1 cellular context compared by ENCODE assay signal in genomic region chr6:13425270-13425905, GRCh38.
TF ChIP-seq lines count a peak whose summit lies in the region.

No MANE protein-coding gene starts in this region.

TF ChIP-seq in H1, 55 proteins besides CTCF, POLR2A, EP300 and RAD21 (continued from another document):
- TF ChIP-seq TAF7 (optimal IDR thresholded peaks at IDR 0.05; ENCODE audit: borderline replicate concordance, low read depth, low read length), result no peak
- TF ChIP-seq NRF1 (IDR thresholded peaks at IDR 0.05; ENCODE audit: low read depth, low read length), result no peak
- TF ChIP-seq POU5F1 (IDR thresholded peaks at IDR 0.05; ENCODE audit: low read depth, low read length), result no peak
- no peak for TF ChIP-seq CBX8 (IDR thresholded peaks at IDR 0.05; ENCODE audit: borderline replicate concordance, low read depth, low read length)
- TF ChIP-seq USF2 (IDR thresholded peaks at IDR 0.05; ENCODE audit: low read length), result no peak
